ENCODE assay signal across 10 cellular contexts in genomic region chr9:129317179-129318011, GRCh38.
A peak's percentile ranks its signal among the peaks of the same experiment; 100 is the strongest.
DNase-seq lines count a peak whose midpoint lies in the region; ATAC-seq and TF ChIP-seq lines count a peak whose summit lies in the region.
"Had no signal": no experiment of that assay in that cellular context is flagged by ENCODE, and none has a peak within 500 bp of the region (broad histone marks: within the 10 kb centered on the region; RNA-seq: fewer than 3 reads in every experiment).

No MANE protein-coding gene starts in this region.

- TF ChIP-seq POLR2A in gastrocnemius medialis (IDR thresholded peaks at IDR 0.05), result no peak

- H4K20me1 ChIP-seq in GM23248 (ENCODE audit: insufficient read depth), result no peaks in the 10 kb centered on the region
- H4K20me1 ChIP-seq in fibroblast of lung (ENCODE audit: control insufficient read depth, extremely low read depth, insufficient read depth, low read length), result no peaks in the 10 kb centered on the region

- peaks cover 12% of the 10 kb centered on the region for H3F3A ChIP-seq in GM23248 (ENCODE audit: insufficient read depth)

- no peak for TF ChIP-seq CTCF in Panc1 (IDR thresholded peaks at IDR 0.05)
- TF ChIP-seq CTCF in fibroblast of lung (conservative IDR thresholded peaks at IDR 0.05 in 1 of 2, IDR thresholded peaks at IDR 0.05 in 1 of 2; ENCODE audit: low read depth in 1 of 2, low read length in 2 of 2), result no peak
- no peak for TF ChIP-seq CTCF in gastrocnemius medialis (IDR thresholded peaks at IDR 0.05 in 4 of 5, conservative IDR thresholded peaks at IDR 0.05 in 1 of 5)

- BruUV-seq in Panc1 (replicated peaks; lab: Mats Ljungman, UMichigan), result no TSS peak

- H3K9ac ChIP-seq in GM23248 (no peak overlapping the region), fibroblast of lung (ENCODE audit: insufficient read depth, low read length) (no peak overlapping the region)

- H2AFZ ChIP-seq in GM23248 (peak overlapping the region; percentile 37), fibroblast of lung (ENCODE audit: low read length) (no peak overlapping the region)

- ATAC-seq in Panc1, result peak; percentile 79
- no peak for ATAC-seq in gastrocnemius medialis
- no peak for ATAC-seq in HG02623 (IDR thresholded peaks at IDR 0.05; ENCODE audit: unreplicated experiment)
- no peak for ATAC-seq in GM19023 (IDR thresholded peaks at IDR 0.05; ENCODE audit: unreplicated experiment)

- no peaks in the 10 kb centered on the region for H3K9me2 ChIP-seq in GM23248 (ENCODE audit: insufficient read depth)

- H3K4me2 ChIP-seq in GM23248 (ENCODE audit: unreplicated experiment), result no peak overlapping the region
- H3K4me2 ChIP-seq in fibroblast of lung (ENCODE audit: extremely low read depth, insufficient read depth, low read length), result no peak overlapping the region

- H3K27me3 ChIP-seq in GM23248 (replicated peaks; ENCODE audit: insufficient read depth), result no peaks in the 10 kb centered on the region
- H3K27me3 ChIP-seq in Panc1 (ENCODE audit: control insufficient read depth, insufficient read depth, low read length), result no peaks in the 10 kb centered on the region
- peaks cover 2% of the 10 kb centered on the region for H3K27me3 ChIP-seq in fibroblast of lung (ENCODE audit: control insufficient read depth, insufficient read depth, low read length)
- no peaks in the 10 kb centered on the region for H3K27me3 ChIP-seq in gastrocnemius medialis

- intact Hi-C loops in Panc1 (cut with micrococcal nuclease; ENCODE audit: unreplicated experiment) (no loop called here), gastrocnemius medialis (cut with DNase I; ENCODE audit: low total_unique reads) (loop anchor here (5.0 kb wide), 2 partner anchors 140 to 180 kb away; no protein-coding TSS in a partner anchor)

- peaks cover 42% of the 10 kb centered on the region for H3K4me1 ChIP-seq in GM23248 (ENCODE audit: insufficient read depth)
- H3K4me1 ChIP-seq in Panc1 (ENCODE audit: control insufficient read depth, insufficient read depth, low read length), result peaks cover 7% of the 10 kb centered on the region
- H3K4me1 ChIP-seq in fibroblast of lung (ENCODE audit: control insufficient read depth, extremely low read depth, insufficient read depth, low read length), result peaks cover 17% of the 10 kb centered on the region
- H3K4me1 ChIP-seq in gastrocnemius medialis, result peaks cover 45 to 46% of the 10 kb centered on the region in 2 donors

- no peaks in the 10 kb centered on the region for H3K79me2 ChIP-seq in GM23248 (ENCODE audit: insufficient read depth)
- H3K79me2 ChIP-seq in fibroblast of lung (ENCODE audit: control insufficient read depth, insufficient read depth, low read length), result no peaks in the 10 kb centered on the region

- in situ Hi-C loops in GM23248 (cut with MboI), result no loop called here
- in situ Hi-C loops in Panc1 (cut with HindIII; ENCODE audit: low pct_unique_long_range_greater_than_20kb, low sequenced_read_pairs), result no loop called here
- in situ Hi-C loops in gastrocnemius medialis (cut with MboI; ENCODE audit: low sequenced_read_pairs in 4 of 4), result no loop called here

- H3K4me3 ChIP-seq in GM23248 (no peak overlapping the region), Panc1 (ENCODE audit: low read depth in 2 of 2, low read length in 2 of 2) (no peak overlapping the region), fibroblast of lung (replicated peaks in 1 of 4; ENCODE audit: control extremely low read depth in 1 of 4, insufficient read depth in 1 of 4, low read depth in 3 of 4, low read length in 4 of 4) (no peak overlapping the region), gastrocnemius medialis (no peak overlapping the region)

- peak overlapping the region; percentile 41; the same call in 1 of the 2 replicates for H3K27ac ChIP-seq in GM23248
- H3K27ac ChIP-seq in Panc1 (ENCODE audit: low read length), result no peak overlapping the region
- H3K27ac ChIP-seq in fibroblast of lung (ENCODE audit: insufficient read depth, low read length), result no peak overlapping the region
- peak overlapping the region; percentile 60 to 84 (median 78) for H3K27ac ChIP-seq in gastrocnemius medialis

- peak; percentile 64 for DNase-seq in GM23248
- no peak for DNase-seq in Panc1 (ENCODE audit: low read depth, low spot score)
- peak; percentile 45 to 49 for DNase-seq in fibroblast of lung (ENCODE audit: low read depth in 2 of 2)
- no peak for DNase-seq in gastrocnemius medialis
- DNase-seq in UCSD-AML1 (lab: John Stamatoyannopoulos, UW; ENCODE audit: unreplicated experiment), result no peak
- no peak for DNase-seq in GM19238 (ENCODE audit: insufficient read length, low spot score)
- DNase-seq: foreskin melanocyte, T-helper 1 cell had no signal

- POLR2A ChIA-PET in Panc1 (lab: Charles Lee), result no interaction called here

- no peaks in the 10 kb centered on the region for H3K36me3 ChIP-seq in GM23248 (ENCODE audit: low read depth)
- H3K36me3 ChIP-seq in Panc1 (ENCODE audit: control insufficient read depth, insufficient read depth, low read length), result no peaks in the 10 kb centered on the region
- H3K36me3 ChIP-seq in fibroblast of lung (ENCODE audit: control insufficient read depth, insufficient read depth, low read length), result no peaks in the 10 kb centered on the region
- H3K36me3 ChIP-seq in gastrocnemius medialis, result no peaks in the 10 kb centered on the region

- H3K9me3 ChIP-seq in GM23248 (ENCODE audit: low read depth) (no peaks in the 10 kb centered on the region), Panc1 (ENCODE audit: control insufficient read depth, insufficient read depth, low read depth, low read length) (no peaks in the 10 kb centered on the region), fibroblast of lung (ENCODE audit: control insufficient read depth, insufficient read depth, low read depth, low read length) (no peaks in the 10 kb centered on the region), gastrocnemius medialis (no peaks in the 10 kb centered on the region)

- WGBS in GM23248 (ENCODE audit: low coverage in 1 of 2, low lambda C conversion rate in 2 of 2, missing lambda C conversion rate in 2 of 2), 2 experiments, result 80% methylated on average over 13 of the region's 13 CpGs

- CTCF ChIA-PET in Panc1 (lab: Charles Lee), result no interaction called here

Comparison
In these comparisons a context has a peak if more than half of its experiments do, and no peak if none do; other contexts are left out.
1. DNase-seq: peak in GM23248 (single experiment) and fibroblast of lung (2 of 2); none in Panc1 (single experiment), gastrocnemius medialis (0 of 2), UCSD-AML1 (single experiment) and GM19238 (single experiment).
2. H3K27ac ChIP-seq: peak in GM23248 (single experiment) and gastrocnemius medialis (4 of 4); none in Panc1 (single experiment) and fibroblast of lung (single experiment).